In genomic region chr11:75292943-75293342, GRCh38 we compare ENCODE assay signal across 18 cellular contexts. TPM values are rescaled to one million over a fixed set of nuclear protein-coding genes. Genes with fewer than 3 reads are reported as not detected.
DNase-seq lines count a peak whose midpoint lies in the region; ATAC-seq and TF ChIP-seq lines count a peak whose summit lies in the region.
"Had no signal": no experiment of that assay in that cellular context is flagged by ENCODE, and none has a peak within 500 bp of the region (broad histone marks: within the 10 kb centered on the region; RNA-seq: fewer than 3 reads in every experiment).

No MANE protein-coding gene starts in this region.

- TF ChIP-seq POLR2A in suprapubic skin (IDR thresholded peaks at IDR 0.05) = no peak

- peaks cover 18% of the 10 kb centered on the region for H3K36me3 Mint-ChIP-seq in CD4-positive, CD25-positive, alpha-beta regulatory T cell
- H3K36me3 Mint-ChIP-seq in endodermal cell (ENCODE audit: low read depth) (peaks cover 51% of the 10 kb centered on the region), natural killer cell (no peaks in the 10 kb centered on the region)

- ATAC-seq in CD4-positive, CD25-positive, alpha-beta regulatory T cell (ENCODE audit: low read depth in 2 of 2) = no peak
- ATAC-seq in natural killer cell = no peak

- 0 out of 22 replicates have a peak overlapping the region, but pooled peaks of 1 of the 11 experiments have one; percentile 5 for H3K27ac ChIP-seq in BLaER1 treated with 17β-estradiol and CSF1 and Interleukin-3, amounts not matched to agents 10 nM and 100 nM
- H3K27ac ChIP-seq in CD4-positive, CD25-positive, alpha-beta regulatory T cell (ENCODE audit: insufficient read depth, low read length, poor library complexity, severe bottlenecking) = no peak overlapping the region
- H3K27ac ChIP-seq in endodermal cell (ENCODE audit: low read depth, low read length) (no peak overlapping the region), suprapubic skin (no peak overlapping the region)
- H3K27ac ChIP-seq: KMS-11 had no signal

- H3K4me1 ChIP-seq in BLaER1 treated with 17β-estradiol and CSF1 and Interleukin-3, amounts not matched to agents 10 nM and 100 nM = peaks cover 48 to 71% (median 52%) of the 10 kb centered on the region in 10 experiments
- no peaks in the 10 kb centered on the region for H3K4me1 ChIP-seq in CD4-positive, CD25-positive, alpha-beta regulatory T cell (ENCODE audit: control insufficient read depth, insufficient read depth, low read length, poor library complexity, severe bottlenecking)
- H3K4me1 ChIP-seq in endodermal cell (ENCODE audit: control insufficient read depth, insufficient read depth, low read length) = peaks cover 4% of the 10 kb centered on the region
- no peaks in the 10 kb centered on the region for H3K4me1 ChIP-seq in suprapubic skin

- no peak overlapping the region for H3K4me3 ChIP-seq in BLaER1 treated with 17β-estradiol and CSF1 and Interleukin-3, amounts not matched to agents 10 nM and 100 nM
- H3K4me3 ChIP-seq in CD4-positive, CD25-positive, alpha-beta regulatory T cell (ENCODE audit: low read depth, low read length) = no peak overlapping the region
- H3K4me3 ChIP-seq in endodermal cell (ENCODE audit: low read length) (no peak overlapping the region), suprapubic skin (no peak overlapping the region)

- TF ChIP-seq EP300 in suprapubic skin (IDR thresholded peaks at IDR 0.05) = no peak

- no peak for DNase-seq in CD4-positive, CD25-positive, alpha-beta regulatory T cell
- no peak for DNase-seq in endodermal cell
- DNase-seq in natural killer cell = no peak
- no peak for DNase-seq in suprapubic skin (ENCODE audit: low spot score in 2 of 2)
- DNase-seq in stimulated activated CD4-positive, alpha-beta T cell treated with anti-CD3 and anti-CD28 coated beads, Interleukin-12 subunit alpha, Interleukin-12 subunit beta, amount 100 ng/mL, for 4 hours = no peak
- DNase-seq in stimulated activated naive CD4-positive, alpha-beta T cell (lab: John Stamatoyannopoulos, UW) = no peak
- DNase-seq: IMR-90; NCI-H1105; NCI-H146; NCI-H2029; NCI-H2227 treated with DMSO at 0.1 percent for 48 hours; NCI-H510A treated with DMSO at 0.1 percent for 48 hours; NCI-H774; NK-92 treated with Interleukin-12 subunit alpha and Interleukin-12 subunit beta, amount 100 ng/mL, for 24 hours had no signal

- no peak for TF ChIP-seq CTCF in endodermal cell (conservative IDR thresholded peaks at IDR 0.05)
- no peak for TF ChIP-seq CTCF in natural killer cell (IDR thresholded peaks at IDR 0.05)
- TF ChIP-seq CTCF in suprapubic skin (IDR thresholded peaks at IDR 0.05) = no peak

- H3K36me3 ChIP-seq in BLaER1 treated with 17β-estradiol and CSF1 and Interleukin-3, amounts not matched to agents 10 nM and 100 nM = peaks cover 17 to 88% (median 55%) of the 10 kb centered on the region in 11 experiments
- H3K36me3 ChIP-seq in CD4-positive, CD25-positive, alpha-beta regulatory T cell (ENCODE audit: control insufficient read depth, insufficient read depth, low read length) = peaks cover 4% of the 10 kb centered on the region
- H3K36me3 ChIP-seq in endodermal cell (ENCODE audit: control insufficient read depth, insufficient read depth, low read length) (peaks cover 56% of the 10 kb centered on the region), suprapubic skin (peaks cover 9% of the 10 kb centered on the region)

- peak overlapping the region; percentile 36 to 49 (median 45) for H3K27ac Mint-ChIP-seq in CD4-positive, CD25-positive, alpha-beta regulatory T cell
- H3K27ac Mint-ChIP-seq in endodermal cell (peak overlapping the region; percentile 50), natural killer cell (peak overlapping the region; percentile 68 to 82)

- peaks cover 0 to 9% (median 5%) of the 10 kb centered on the region in 4 donors for H3K4me1 Mint-ChIP-seq in CD4-positive, CD25-positive, alpha-beta regulatory T cell
- H3K4me1 Mint-ChIP-seq in endodermal cell (peaks cover 24% of the 10 kb centered on the region), natural killer cell (peaks cover 47 to 68% of the 10 kb centered on the region in 2 donors)

- H3K9me3 Mint-ChIP-seq in CD4-positive, CD25-positive, alpha-beta regulatory T cell = peaks cover 0 to 1% (median 0%) of the 10 kb centered on the region in 7 donors
- no peaks in the 10 kb centered on the region for H3K9me3 Mint-ChIP-seq in endodermal cell
- H3K9me3 Mint-ChIP-seq in natural killer cell = no peaks in the 10 kb centered on the region

- H4K20me1 ChIP-seq in BLaER1 treated with 17β-estradiol and CSF1 and Interleukin-3, amounts not matched to agents 10 nM and 100 nM = peaks cover 48 to 100% (median 97%) of the 10 kb centered on the region in 11 experiments

- no peaks in the 10 kb centered on the region for H3K27me3 ChIP-seq in BLaER1 treated with 17β-estradiol and CSF1 and Interleukin-3, amounts not matched to agents 10 nM and 100 nM
- H3K27me3 ChIP-seq in CD4-positive, CD25-positive, alpha-beta regulatory T cell (ENCODE audit: control insufficient read depth, insufficient read depth, low read length) = no peaks in the 10 kb centered on the region
- H3K27me3 ChIP-seq in endodermal cell (ENCODE audit: control insufficient read depth, insufficient read depth, low read length, poor library complexity, severe bottlenecking) (no peaks in the 10 kb centered on the region), suprapubic skin (no peaks in the 10 kb centered on the region)

- WGBS in endodermal cell (ENCODE audit: insufficient coverage in 1 of 2, insufficient read length in 1 of 2), 2 experiments = 90 to 92% methylated on average over 2 to 3 of the region's 3 CpGs
- 93% methylated on average over 3 of the region's 3 CpGs for WGBS in suprapubic skin

- intact Hi-C loops in natural killer cell (cut with micrococcal nuclease) = no loop called here

- H3K9me3 ChIP-seq in BLaER1 treated with 17β-estradiol and CSF1 and Interleukin-3, amounts not matched to agents 10 nM and 100 nM (replicated peaks in 1 of 11) = no peaks in the 10 kb centered on the region
- H3K9me3 ChIP-seq in CD4-positive, CD25-positive, alpha-beta regulatory T cell (ENCODE audit: control insufficient read depth in 2 of 2, low read length in 2 of 2) = no peaks in the 10 kb centered on the region
- H3K9me3 ChIP-seq in endodermal cell (ENCODE audit: control insufficient read depth, low read length) = no peaks in the 10 kb centered on the region
- H3K9me3 ChIP-seq in suprapubic skin = no peaks in the 10 kb centered on the region

- H3K27me3 Mint-ChIP-seq in CD4-positive, CD25-positive, alpha-beta regulatory T cell = no peaks in the 10 kb centered on the region
- H3K27me3 Mint-ChIP-seq in endodermal cell (ENCODE audit: insufficient read depth) = no peaks in the 10 kb centered on the region
- H3K27me3 Mint-ChIP-seq in natural killer cell (ENCODE audit: low read depth in 2 of 2) = no peaks in the 10 kb centered on the region

- H3K4me3 Mint-ChIP-seq in CD4-positive, CD25-positive, alpha-beta regulatory T cell = no peak overlapping the region
- H3K4me3 Mint-ChIP-seq in endodermal cell (no peak overlapping the region), natural killer cell (no peak overlapping the region)

- H3K4me2 ChIP-seq in BLaER1 treated with 17β-estradiol and CSF1 and Interleukin-3, amounts not matched to agents 10 nM and 100 nM = peak overlapping the region; percentile 8 to 59 (median 35); a peak in 19 of 22 replicates
- H3K4me2 ChIP-seq: KMS-11 had no signal

- peak overlapping the region in 1 of 11 experiments; percentile 25; a peak in 1 of 22 replicates for H3K9ac ChIP-seq in BLaER1 treated with 17β-estradiol and CSF1 and Interleukin-3, amounts not matched to agents 10 nM and 100 nM
- H3K9ac ChIP-seq in endodermal cell (ENCODE audit: extremely low read depth, low read length, poor library complexity, severe bottlenecking) = no peak overlapping the region
- H3K9ac ChIP-seq: KMS-11 had no signal

RNA-seq across cellular contexts. Expression of gene TPBGL, which starts 52.4 kb away (rescaled TPM):
- total RNA-seq in CD4-positive, CD25-positive, alpha-beta regulatory T cell = 0.12 TPM
- polyA plus RNA-seq in CD4-positive, CD25-positive, alpha-beta regulatory T cell = under 1 TPM in 1 of 4 donors, not detected in 3; 0.11 TPM
- total RNA-seq in endodermal cell (under 1 TPM in 1 of 2 donors, not detected in 1; 0.13 TPM), natural killer cell (under 1 TPM; 0.34 to 0.75 (median 0.45) TPM), suprapubic skin (under 1 TPM in 2 of 4 donors, not detected in 2; 0.36 to 0.40 TPM)
- 0.28 TPM for polyA plus RNA-seq in endodermal cell (2013, experiment 1 of 2)
- 0.21 TPM for polyA plus RNA-seq in endodermal cell (2013, experiment 2 of 2)
- total RNA-seq: Daoy, IMR-90 had no signal
- polyA plus RNA-seq: BJ, IMR-90 had no signal

RNA-seq across cellular contexts. Expression of gene ARRB1, which starts 58.5 kb away (rescaled TPM):
- total RNA-seq in CD4-positive, CD25-positive, alpha-beta regulatory T cell = 36.1 TPM
- 1 to 10 TPM; 5.1 to 8.0 (median 5.8) TPM for polyA plus RNA-seq in CD4-positive, CD25-positive, alpha-beta regulatory T cell
- total RNA-seq in endodermal cell (100 to 1,000 TPM in 1 of 2 donors, 10 to 100 TPM in 1; 41.7 to 128 TPM), natural killer cell (100 to 1,000 TPM; 128 to 200 (median 174) TPM), suprapubic skin (10 to 100 TPM; 24.8 to 57.2 (median 38.4) TPM)
- polyA plus RNA-seq in endodermal cell (2013, experiment 1 of 2) = 19.7 TPM
- polyA plus RNA-seq in endodermal cell (2013, experiment 2 of 2) = 23.1 TPM
